Comparison of ENCODE assay signal across 23 cellular contexts in genomic region chr18:7590800-7591560, GRCh38. TPM values are rescaled to one million over a fixed set of nuclear protein-coding genes. Genes with fewer than 3 reads are reported as not detected.
DNase-seq lines count a peak whose midpoint lies in the region; ATAC-seq and TF ChIP-seq lines count a peak whose summit lies in the region.
"Had no signal": no experiment of that assay in that cellular context is flagged by ENCODE, and none has a peak within 500 bp of the region (broad histone marks: within the 10 kb centered on the region; RNA-seq: fewer than 3 reads in every experiment).

No MANE protein-coding gene starts in this region.

- H3K9me3 Mint-ChIP-seq in CD14-positive monocyte (no peaks in the 10 kb centered on the region), neural progenitor cell (no peaks in the 10 kb centered on the region)
- no peaks in the 10 kb centered on the region for H3K9me3 Mint-ChIP-seq in activated CD8-positive, alpha-beta T cell treated with anti-CD3 and anti-CD28 coated beads, Interleukin-2, amount 10 ng/mL, durations not matched to agents 7 days and 5 days (ENCODE audit: insufficient read depth)
- H3K9me3 Mint-ChIP-seq: CD4-positive, alpha-beta memory T cell; neural crest cell; T-helper 2 cell treated with Interferon-gamma antibody and Interleukin-4, amounts not matched to agents 5 μg/mL and 100 μg/mL, for 36 hours had no signal

- H3K4me1 ChIP-seq in Loucy (ENCODE audit: insufficient read depth, low read length, poor library complexity, severe bottlenecking) (peaks cover 5% of the 10 kb centered on the region), neural progenitor cell (peaks cover 27% of the 10 kb centered on the region)
- H3K4me1 ChIP-seq: HAP-1 had no signal

- H4K20me1 ChIP-seq in Loucy (ENCODE audit: insufficient read depth, low read length, poor library complexity, severe bottlenecking), result no peaks in the 10 kb centered on the region
- no peaks in the 10 kb centered on the region for H4K20me1 ChIP-seq in neural progenitor cell (ENCODE audit: low read depth)

- H3K4me3 ChIP-seq in Loucy (ENCODE audit: low read length, poor library complexity, severe bottlenecking) (peak overlapping the region; percentile 22), choroid plexus epithelial cell (ENCODE audit: low read depth, low read length) (no peak overlapping the region), neural progenitor cell (no peak overlapping the region)
- H3K4me3 ChIP-seq: HAP-1, PC-9, thoracic aorta had no signal

- H3K9ac ChIP-seq in Loucy (ENCODE audit: low read depth, low read length, poor library complexity, severe bottlenecking) (no peak overlapping the region), neural progenitor cell (no peak overlapping the region)

- CTCF ChIA-PET in activated CD8-positive, alpha-beta T cell treated with anti-CD3 and anti-CD28 coated beads, Interleukin-2, amount 10 ng/mL, durations not matched to agents 7 days and 5 days (lab: Charles Lee), result interaction anchor here (0.6 kb wide), 1 partner anchor 836 kb away, joined by 3 read pairs; no protein-coding TSS in a partner anchor

- H3K79me2 ChIP-seq in Loucy (ENCODE audit: insufficient read depth, low read length) (no peaks in the 10 kb centered on the region), neural progenitor cell (ENCODE audit: low read depth) (no peaks in the 10 kb centered on the region)

- peak overlapping the region in 4 of 7 donors; percentile 3 to 64 (median 30) for H3K27ac Mint-ChIP-seq in CD14-positive monocyte
- H3K27ac Mint-ChIP-seq in neural progenitor cell, result no peak overlapping the region
- no peak overlapping the region for H3K27ac Mint-ChIP-seq in activated CD8-positive, alpha-beta T cell treated with anti-CD3 and anti-CD28 coated beads, Interleukin-2, amount 10 ng/mL, durations not matched to agents 7 days and 5 days
- H3K27ac Mint-ChIP-seq: CD4-positive, alpha-beta memory T cell; stimulated activated effector memory CD8-positive, alpha-beta T cell treated with anti-CD3 and anti-CD28 coated beads, Interleukin-12 subunit alpha, Interleukin-12 subunit beta, amount 100 ng/mL, for 72 hours; T-helper 2 cell treated with Interferon-gamma antibody and Interleukin-4, amounts not matched to agents 5 μg/mL and 100 μg/mL, for 36 hours had no signal

- H3K27me3 Mint-ChIP-seq in CD14-positive monocyte (ENCODE audit: low read depth in 3 of 3) (peaks cover 0 to 5% (median 2%) of the 10 kb centered on the region in 3 donors), neural progenitor cell (ENCODE audit: insufficient read depth, low read depth) (no peaks in the 10 kb centered on the region)
- H3K27me3 Mint-ChIP-seq in activated CD8-positive, alpha-beta T cell treated with anti-CD3 and anti-CD28 coated beads, Interleukin-2, amount 10 ng/mL, durations not matched to agents 7 days and 5 days (ENCODE audit: low read depth), result no peaks in the 10 kb centered on the region

- H3K27me3 ChIP-seq in Loucy (ENCODE audit: insufficient read depth, low read length, poor library complexity, severe bottlenecking), result no peaks in the 10 kb centered on the region
- no peaks in the 10 kb centered on the region for H3K27me3 ChIP-seq in neural progenitor cell

- POLR2A ChIA-PET in activated CD8-positive, alpha-beta T cell treated with anti-CD3 and anti-CD28 coated beads, Interleukin-2, amount 10 ng/mL, durations not matched to agents 7 days and 5 days (lab: Charles Lee), result no interaction called here

- H3K36me3 Mint-ChIP-seq in CD14-positive monocyte (no peaks in the 10 kb centered on the region), neural progenitor cell (no peaks in the 10 kb centered on the region)
- H3K36me3 Mint-ChIP-seq in activated CD8-positive, alpha-beta T cell treated with anti-CD3 and anti-CD28 coated beads, Interleukin-2, amount 10 ng/mL, durations not matched to agents 7 days and 5 days (ENCODE audit: low read depth), result no peaks in the 10 kb centered on the region
- H3K36me3 Mint-ChIP-seq: CD4-positive, alpha-beta memory T cell; stimulated activated effector memory CD8-positive, alpha-beta T cell treated with anti-CD3 and anti-CD28 coated beads, Interleukin-12 subunit alpha, Interleukin-12 subunit beta, amount 100 ng/mL, for 72 hours had no signal

- H3F3A ChIP-seq in Loucy (ENCODE audit: low read depth), result no peaks in the 10 kb centered on the region
- peaks cover 4% of the 10 kb centered on the region for H3F3A ChIP-seq in neural progenitor cell (ENCODE audit: low read depth)

- peaks cover 11% of the 10 kb centered on the region for H3K4me1 Mint-ChIP-seq in CD14-positive monocyte
- peaks cover 37% of the 10 kb centered on the region for H3K4me1 Mint-ChIP-seq in neural progenitor cell
- H3K4me1 Mint-ChIP-seq in activated CD8-positive, alpha-beta T cell treated with anti-CD3 and anti-CD28 coated beads, Interleukin-2, amount 10 ng/mL, durations not matched to agents 7 days and 5 days (ENCODE audit: low read depth), result no peaks in the 10 kb centered on the region
- H3K4me1 Mint-ChIP-seq: stimulated activated effector memory CD8-positive, alpha-beta T cell treated with anti-CD3 and anti-CD28 coated beads, Interleukin-12 subunit alpha, Interleukin-12 subunit beta, amount 100 ng/mL, for 72 hours had no signal

- H3K4me3 Mint-ChIP-seq in CD14-positive monocyte (peak overlapping the region in 1 of 2 donors; percentile 24), neural progenitor cell (no peak overlapping the region)
- H3K4me3 Mint-ChIP-seq in activated CD8-positive, alpha-beta T cell treated with anti-CD3 and anti-CD28 coated beads, Interleukin-2, amount 10 ng/mL, durations not matched to agents 7 days and 5 days, result no peak overlapping the region
- H3K4me3 Mint-ChIP-seq: CD4-positive, alpha-beta memory T cell; neural crest cell; stimulated activated effector memory CD8-positive, alpha-beta T cell treated with anti-CD3 and anti-CD28 coated beads, Interleukin-12 subunit alpha, Interleukin-12 subunit beta, amount 100 ng/mL, for 72 hours; T-helper 2 cell treated with Interferon-gamma antibody and Interleukin-4, amounts not matched to agents 5 μg/mL and 100 μg/mL, for 36 hours had no signal

- H3K4me2 ChIP-seq in Loucy (ENCODE audit: low read depth, low read length, poor library complexity, severe bottlenecking) (peak overlapping the region; percentile 34), neural progenitor cell (peak overlapping the region; percentile 50)
- H3K4me2 ChIP-seq: PC-9 had no signal

- H3K36me3 ChIP-seq in Loucy (ENCODE audit: insufficient read depth, low read length), result no peaks in the 10 kb centered on the region
- H3K36me3 ChIP-seq in neural progenitor cell, result no peaks in the 10 kb centered on the region
- H3K36me3 ChIP-seq: HAP-1, thoracic aorta had no signal

- intact Hi-C loops in CD14-positive monocyte (cut with micrococcal nuclease), result no loop called here

- no peak for TF ChIP-seq CTCF in CD14-positive monocyte (IDR thresholded peaks at IDR 0.05)
- no peak for TF ChIP-seq CTCF in Loucy (conservative IDR thresholded peaks at IDR 0.05; ENCODE audit: low read length)
- no peak for TF ChIP-seq CTCF in choroid plexus epithelial cell (conservative IDR thresholded peaks at IDR 0.05; ENCODE audit: low read depth, low read length)
- no peak for TF ChIP-seq CTCF in neural progenitor cell (IDR thresholded peaks at IDR 0.05)

- no peaks in the 10 kb centered on the region for H3K9me2 ChIP-seq in Loucy (replicated peaks; ENCODE audit: low read depth, low read length)

- no peak overlapping the region for H3K27ac ChIP-seq in neural progenitor cell
- H3K27ac ChIP-seq: HL-60, PC-9, thoracic aorta had no signal

- H2AFZ ChIP-seq in Loucy (ENCODE audit: low read length), result peak overlapping the region; percentile 70; the same call in 1 of the 2 replicates
- no peak overlapping the region for H2AFZ ChIP-seq in neural progenitor cell (replicated peaks)
- H2AFZ ChIP-seq: PC-9 had no signal

- DNase-seq in CD14-positive monocyte (ENCODE audit: low spot score) (no peak), choroid plexus epithelial cell (ENCODE audit: low read depth) (peak; percentile 25), neural progenitor cell (ENCODE audit: low spot score) (no peak), amygdala (lab: John Stamatoyannopoulos, UW) (no peak)
- no peak for DNase-seq in activated CD8-positive, alpha-beta T cell treated with anti-CD3 and anti-CD28 coated beads, Interleukin-2, amount 10 ng/mL, durations not matched to agents 7 days and 5 days
- DNase-seq: activated CD4-positive, CD25-positive, alpha-beta regulatory T cell treated with anti-CD3 and anti-CD28 coated beads, Interleukin-2, amount 50 U/mL, for 72 hours; CD4-positive, alpha-beta memory T cell; cerebellar nuclear complex; hypothalamus; left cardiac atrium; midbrain; NCI-H1092 treated with DMSO at 0.1 percent for 48 hours; NCI-H526; PC-9 had no signal

- H3K9me3 ChIP-seq in Loucy (ENCODE audit: insufficient read depth, low read depth, low read length), result no peaks in the 10 kb centered on the region
- H3K9me3 ChIP-seq in neural progenitor cell (ENCODE audit: low read depth), result no peaks in the 10 kb centered on the region
- H3K9me3 ChIP-seq: HAP-1, thoracic aorta had no signal

- no peak for ATAC-seq in GM21723 (IDR thresholded peaks at IDR 0.05; ENCODE audit: unreplicated experiment)
- no peak for ATAC-seq in GM21576 (IDR thresholded peaks at IDR 0.05; ENCODE audit: unreplicated experiment)
- ATAC-seq in activated CD8-positive, alpha-beta T cell treated with anti-CD3 and anti-CD28 coated beads, Interleukin-2, amount 10 ng/mL, durations not matched to agents 7 days and 5 days, result no peak
- ATAC-seq: left cardiac atrium; stimulated activated effector memory CD8-positive, alpha-beta T cell treated with anti-CD3 and anti-CD28 coated beads, Interleukin-12 subunit alpha, Interleukin-12 subunit beta, amount 100 ng/mL, for 72 hours had no signal

RNA-seq across cellular contexts. Expression of gene PTPRM, which starts 23.9 kb away (rescaled TPM):
- under 1 TPM; 0.04 to 0.66 TPM for polyA plus RNA-seq in CD14-positive monocyte
- 13.9 and 18.6 TPM in 2 replicates for total RNA-seq in neural progenitor cell (ENCODE audit: low replicate concordance)
- 1 to 10 TPM in 1 of 2 experiments, under 1 TPM in 1; 0.76 to 1.0 TPM for total RNA-seq in activated CD8-positive, alpha-beta T cell treated with anti-CD3 and anti-CD28 coated beads, Interleukin-2, amount 10 ng/mL, durations not matched to agents 7 days and 5 days

Comparison
In these comparisons a context has a peak if more than half of its experiments do, and no peak if none do; other contexts are left out.
1. H3K27ac Mint-ChIP-seq: peak in CD14-positive monocyte (4 of 7); none in neural progenitor cell (single experiment) and activated CD8-positive, alpha-beta T cell treated with anti-CD3 and anti-CD28 coated beads, Interleukin-2, amount 10 ng/mL, durations not matched to agents 7 days and 5 days (single experiment).